ENCODE assay signal across 2 cellular contexts in the genomic region with DNA sequence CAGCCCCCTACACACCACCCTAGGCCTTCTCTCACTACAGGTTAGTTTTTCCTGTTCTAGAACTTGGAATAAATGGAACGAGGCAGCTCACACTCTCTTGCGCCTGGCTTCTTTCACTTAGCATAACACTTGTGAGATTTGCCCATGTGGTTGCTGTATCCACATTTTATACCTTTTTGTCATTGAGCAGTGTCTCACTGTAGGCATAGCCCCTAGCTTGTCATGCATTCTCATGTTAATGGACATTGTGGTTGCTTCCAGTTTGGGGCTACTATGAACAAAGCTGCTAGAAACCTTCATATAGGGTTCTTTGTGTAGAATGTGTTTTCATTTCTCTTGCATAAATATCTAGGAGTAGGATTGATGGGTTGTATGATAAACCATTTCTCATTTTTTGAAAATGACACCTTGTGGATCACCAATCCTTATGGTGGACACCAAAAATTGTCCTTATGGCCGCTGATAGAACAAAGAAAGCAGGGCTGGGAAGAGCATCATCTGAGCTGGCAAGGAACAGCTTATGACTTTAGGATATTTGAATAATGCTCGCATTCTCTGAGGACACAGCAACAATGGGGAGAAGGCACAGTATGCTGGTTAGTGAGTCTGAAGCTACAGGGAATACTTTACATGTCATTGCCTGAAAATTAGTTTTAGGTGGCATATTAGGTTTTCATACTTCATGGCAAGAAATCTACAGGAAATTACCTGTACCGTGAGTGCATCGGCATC.
TF ChIP-seq lines count a peak whose summit lies in the region.

No MANE protein-coding gene starts in this region.

TF ChIP-seq in GM23338, 12 proteins besides CTCF, POLR2A, EP300 and RAD21:
- TF ChIP-seq EZH2phosphoT487 (IDR thresholded peaks at IDR 0.05; ENCODE audit: unreplicated experiment), result no peak
- no peak for TF ChIP-seq JUNB (IDR thresholded peaks at IDR 0.05; ENCODE audit: unreplicated experiment)
- no peak for TF ChIP-seq EZH2 (IDR thresholded peaks at IDR 0.05; ENCODE audit: low read depth, unreplicated experiment)
- TF ChIP-seq ZNF114 (CRISPR knock-in tag; IDR thresholded peaks at IDR 0.05), result no peak
- TF ChIP-seq NANOG (IDR thresholded peaks at IDR 0.05; ENCODE audit: borderline replicate concordance), result no peak
- TF ChIP-seq STAT1 (IDR thresholded peaks at IDR 0.05; ENCODE audit: unreplicated experiment), result no peak
- TF ChIP-seq CREB1 (CRISPR knock-in tag; IDR thresholded peaks at IDR 0.05; ENCODE audit: low read depth), result no peak

TF ChIP-seq in H1, 55 proteins besides CTCF, POLR2A, EP300 and RAD21:
- TF ChIP-seq HDAC6 (IDR thresholded peaks at IDR 0.05; ENCODE audit: low read depth, low read length) (no peak), POU5F1 (IDR thresholded peaks at IDR 0.05; ENCODE audit: low read depth, low read length) (0 out of 2 replicates have a peak, but pooled peaks have one; percentile 11)
